ENCODE assay signal across 9 cellular contexts in the genomic region with DNA sequence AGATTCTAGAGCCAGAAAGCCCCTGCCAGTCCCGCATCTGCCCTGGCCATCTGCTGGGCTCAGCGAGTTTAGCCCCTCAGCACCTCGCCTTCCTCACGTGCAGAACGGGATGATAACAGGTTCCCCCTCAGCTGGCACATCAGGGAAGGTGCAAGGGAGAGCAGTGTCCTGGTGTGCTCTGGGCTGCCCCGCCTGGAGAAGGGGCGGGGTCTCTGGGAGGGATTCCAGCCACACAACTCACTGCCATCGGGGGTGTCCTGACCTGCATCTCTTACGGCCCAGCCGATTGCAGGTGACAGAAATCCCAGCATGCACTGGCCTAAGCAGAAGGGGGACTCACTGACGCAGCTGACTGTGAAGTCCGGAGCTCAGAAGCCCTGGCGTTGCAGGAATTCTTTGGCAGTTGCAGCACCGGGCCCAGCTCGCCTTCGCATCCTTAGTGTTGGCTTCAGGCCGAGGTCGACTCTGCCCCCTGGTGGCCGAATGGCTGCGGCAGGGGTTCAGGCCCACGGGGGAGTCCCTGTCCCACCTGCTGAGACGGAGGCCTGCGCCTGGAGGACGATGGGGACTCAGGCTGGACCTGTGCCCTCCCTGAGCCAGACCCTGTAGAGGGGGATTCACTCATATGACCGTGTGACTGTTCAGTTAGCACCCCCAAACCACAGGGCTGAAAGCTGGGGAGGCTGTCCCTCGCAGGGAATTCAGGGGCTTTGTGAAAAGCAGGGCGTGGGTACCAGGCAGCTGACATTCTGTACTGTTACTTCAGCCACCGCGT.
DNase-seq lines count a peak whose midpoint lies in the region; ATAC-seq and TF ChIP-seq lines count a peak whose summit lies in the region.
"Had no signal": no experiment of that assay in that cellular context is flagged by ENCODE, and none has a peak within 500 bp of the region (broad histone marks: within the 10 kb centered on the region; RNA-seq: fewer than 3 reads in every experiment).

No MANE protein-coding gene starts in this region.

- no peaks in the 10 kb centered on the region for H3K36me3 Mint-ChIP-seq in activated T-cell treated with anti-CD3 and anti-CD28 coated beads, Interleukin-2, amount 50 U/mL, for 24 hours (ENCODE audit: low read depth)

- peak; percentile 78 for TF ChIP-seq CTCF in foreskin fibroblast (IDR thresholded peaks at IDR 0.05; ENCODE audit: low read depth, low read length)

- ATAC-seq in HG02970 (IDR thresholded peaks at IDR 0.05; ENCODE audit: low FRiP score, unreplicated experiment) = no peak

- no peaks in the 10 kb centered on the region for H3K27me3 Mint-ChIP-seq in activated T-cell treated with anti-CD3 and anti-CD28 coated beads, Interleukin-2, amount 50 U/mL, for 24 hours

- no peaks in the 10 kb centered on the region for H3K36me3 ChIP-seq in H7 (replicated peaks; ENCODE audit: control insufficient read depth, insufficient read depth, low read length)

- DNase-seq in EH (ENCODE audit: low read depth) (peak; percentile 45), H7 (peak; percentile 95), NCI-H774 (lab: John Stamatoyannopoulos, UW) (peak; percentile 55), foreskin fibroblast (peak; percentile 20 to 71), nucleus accumbens (lab: John Stamatoyannopoulos, UW) (peak in 39 of 56 donors; percentile 13 to 77 (median 40))
- DNase-seq in activated T-cell treated with anti-CD3 and anti-CD28 coated beads, Interleukin-2, amount 50 U/mL, for 24 hours = peak; percentile 87

- H3K27ac ChIP-seq in temporal lobe (ENCODE audit: low read depth, low read length) = peak overlapping the region; percentile 71
- H3K27ac ChIP-seq: epithelial cell of prostate had no signal

- no peak overlapping the region for H3K4me3 Mint-ChIP-seq in activated T-cell treated with anti-CD3 and anti-CD28 coated beads, Interleukin-2, amount 50 U/mL, for 24 hours

- no peaks in the 10 kb centered on the region for H3K27me3 ChIP-seq in H7 (ENCODE audit: control insufficient read depth, insufficient read depth, low read length)

- H3K4me3 ChIP-seq in H7 (ENCODE audit: insufficient read depth, low read depth, low read length) = peak overlapping the region; percentile 12; the same call in 1 of the 2 replicates
- no peak overlapping the region for H3K4me3 ChIP-seq in foreskin fibroblast (ENCODE audit: low read depth in 1 of 2, low read length in 2 of 2)

- H3K27ac Mint-ChIP-seq in activated T-cell treated with anti-CD3 and anti-CD28 coated beads, Interleukin-2, amount 50 U/mL, for 24 hours = no peak overlapping the region

- peaks cover 5% of the 10 kb centered on the region for H3K4me1 Mint-ChIP-seq in activated T-cell treated with anti-CD3 and anti-CD28 coated beads, Interleukin-2, amount 50 U/mL, for 24 hours (ENCODE audit: low read depth)

- H3K9me3 Mint-ChIP-seq in activated T-cell treated with anti-CD3 and anti-CD28 coated beads, Interleukin-2, amount 50 U/mL, for 24 hours = no peaks in the 10 kb centered on the region

Comparison
In these comparisons a context has a peak if more than half of its experiments do, and no peak if none do; other contexts are left out.
1. DNase-seq: peak in every context shown above with its lines; median percentile 95 in H7; 87 in activated T-cell treated with anti-CD3 and anti-CD28 coated beads, Interleukin-2, amount 50 U/mL, for 24 hours; 55 in NCI-H774; 46 in foreskin fibroblast; 45 in EH; 40 in nucleus accumbens.